26 cellular contexts compared by ENCODE assay signal in the genomic region with DNA sequence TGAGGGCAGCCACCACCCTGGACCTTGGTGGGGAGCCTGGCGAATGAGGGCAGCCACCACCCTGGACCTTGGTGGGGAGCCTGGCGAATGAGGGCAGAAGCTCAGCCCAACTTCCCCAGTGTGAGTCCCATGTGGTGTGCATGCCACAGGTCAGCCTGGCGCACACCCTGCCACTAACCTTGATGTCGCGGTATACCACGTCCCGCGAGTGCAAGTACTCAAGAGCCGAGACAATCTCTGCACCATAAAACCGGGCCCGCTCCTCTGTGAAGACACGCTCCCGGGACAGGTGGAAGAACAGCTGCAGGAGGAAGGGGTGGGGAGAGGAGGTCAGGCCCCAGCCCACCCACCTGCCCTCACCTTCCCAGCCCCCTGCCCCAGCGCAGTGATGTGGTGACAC. TPM values are rescaled to one million over a fixed set of nuclear protein-coding genes. Genes with fewer than 3 reads are reported as not detected.
DNase-seq lines count a peak whose midpoint lies in the region; ATAC-seq, FAIRE-seq and TF ChIP-seq lines count a peak whose summit lies in the region.
"Had no signal": no experiment of that assay in that cellular context is flagged by ENCODE, and none has a peak within 500 bp of the region (broad histone marks: within the 10 kb centered on the region; RNA-seq: fewer than 3 reads in every experiment).

No MANE protein-coding gene starts in this region.

- peak; percentile 26 for DNase-seq in Right ventricle myocardium superior
- DNase-seq in right atrium auricular region (ENCODE audit: low spot score) = no peak
- DNase-seq in kidney = peak; percentile 48
- DNase-seq in stimulated activated effector memory CD8-positive, alpha-beta T cell treated with anti-CD3 and anti-CD28 coated beads, Interleukin-12 subunit alpha, Interleukin-12 subunit beta, amount 100 ng/mL, for 72 hours (ENCODE audit: low spot score in 2 of 2) = no peak
- DNase-seq in stimulated activated CD4-positive, alpha-beta T cell treated with anti-CD3 and anti-CD28 coated beads, Interleukin-2, amount 100 ng/mL, for 24 hours = no peak
- no peak for DNase-seq in SKM-1 treated with dmso at 0.1 percent for 144 hours (lab: John Stamatoyannopoulos, UW; ENCODE audit: unreplicated experiment)
- DNase-seq: 8988T; ACHN; AML-193; BE2C; CD4-positive, alpha-beta T cell; CD8-positive, alpha-beta memory T cell; DMS 273 treated with DMSO at 0.1 percent for 48 hours; DMS79; EL; GDM1; GM23248; HCEC 1CT had no signal

- no peaks in the 10 kb centered on the region for H3K9me3 Mint-ChIP-seq in stimulated activated effector memory CD8-positive, alpha-beta T cell treated with anti-CD3 and anti-CD28 coated beads, Interleukin-12 subunit alpha, Interleukin-12 subunit beta, amount 100 ng/mL, for 72 hours
- H3K9me3 Mint-ChIP-seq: CD14-positive monocyte; CD4-positive, alpha-beta T cell; CD8-positive, alpha-beta memory T cell had no signal

- H3K27ac Mint-ChIP-seq in stimulated activated effector memory CD8-positive, alpha-beta T cell treated with anti-CD3 and anti-CD28 coated beads, Interleukin-12 subunit alpha, Interleukin-12 subunit beta, amount 100 ng/mL, for 72 hours = peak overlapping the region; percentile 26
- H3K27ac Mint-ChIP-seq: CD4-positive, alpha-beta T cell; CD8-positive, alpha-beta memory T cell had no signal

- H3K4me3 ChIP-seq in right atrium auricular region (no peak overlapping the region), kidney (ENCODE audit: low read length in 2 of 2) (no peak overlapping the region)
- H3K4me3 ChIP-seq: A549; BLaER1 treated with 17β-estradiol and CSF1 and Interleukin-3, amounts not matched to agents 10 nM and 100 nM; GM23248 had no signal

- no peaks in the 10 kb centered on the region for H3K9me3 ChIP-seq in right atrium auricular region
- H3K9me3 ChIP-seq in kidney (ENCODE audit: control insufficient read depth in 1 of 2, low read length in 2 of 2) = no peaks in the 10 kb centered on the region
- H3K9me3 ChIP-seq: A549; BE2C; BLaER1 treated with 17β-estradiol and CSF1 and Interleukin-3, amounts not matched to agents 10 nM and 100 nM had no signal

- H3K4me3 Mint-ChIP-seq in stimulated activated effector memory CD8-positive, alpha-beta T cell treated with anti-CD3 and anti-CD28 coated beads, Interleukin-12 subunit alpha, Interleukin-12 subunit beta, amount 100 ng/mL, for 72 hours = no peak overlapping the region
- H3K4me3 Mint-ChIP-seq: CD14-positive monocyte; CD4-positive, alpha-beta T cell; CD8-positive, alpha-beta memory T cell had no signal

- no peak for FAIRE-seq in kidney (lab: Jason Lieb, UNC)
- FAIRE-seq: A549, D721Med, GM12891, GM18507, H1 had no signal

- intact Hi-C loops in Right ventricle myocardium superior (cut with DNase I) = no loop called here
- intact Hi-C loops in kidney (cut with DNase I) = no loop called here

- H3K27ac ChIP-seq in right atrium auricular region (no peak overlapping the region), kidney (ENCODE audit: low read depth in 2 of 2, low read length in 2 of 2) (no peak overlapping the region)
- H3K27ac ChIP-seq: A549; BLaER1 treated with 17β-estradiol and CSF1 and Interleukin-3, amounts not matched to agents 10 nM and 100 nM; GM23248 had no signal

- H3K36me3 ChIP-seq in right atrium auricular region = peaks cover 69% of the 10 kb centered on the region
- peaks cover 30 to 56% of the 10 kb centered on the region in 2 donors for H3K36me3 ChIP-seq in kidney (ENCODE audit: control insufficient read depth in 1 of 2, insufficient read depth in 2 of 2, low read length in 2 of 2)

- TF ChIP-seq CTCF in right atrium auricular region (IDR thresholded peaks at IDR 0.05) = no peak
- no peak for TF ChIP-seq CTCF in kidney (IDR thresholded peaks at IDR 0.05; ENCODE audit: borderline replicate concordance, extremely low read depth, insufficient read depth)

- no peaks in the 10 kb centered on the region for H3K27me3 ChIP-seq in right atrium auricular region
- H3K27me3 ChIP-seq: BE2C; BLaER1 treated with 17β-estradiol and CSF1 and Interleukin-3, amounts not matched to agents 10 nM and 100 nM had no signal

- ATAC-seq in Right ventricle myocardium superior (ENCODE audit: poor library complexity) = no peak
- no peak for ATAC-seq in stimulated activated effector memory CD8-positive, alpha-beta T cell treated with anti-CD3 and anti-CD28 coated beads, Interleukin-12 subunit alpha, Interleukin-12 subunit beta, amount 100 ng/mL, for 72 hours
- ATAC-seq: A549 had no signal

- H3K36me3 Mint-ChIP-seq in stimulated activated effector memory CD8-positive, alpha-beta T cell treated with anti-CD3 and anti-CD28 coated beads, Interleukin-12 subunit alpha, Interleukin-12 subunit beta, amount 100 ng/mL, for 72 hours = peaks cover 84% of the 10 kb centered on the region

- peaks cover 0 to 18% of the 10 kb centered on the region in 2 donors for H3K4me1 ChIP-seq in right atrium auricular region
- peaks cover 0 to 9% of the 10 kb centered on the region in 2 donors for H3K4me1 ChIP-seq in kidney (ENCODE audit: control insufficient read depth in 1 of 2, insufficient read depth in 1 of 2, low read depth in 1 of 2, low read length in 2 of 2)
- H3K4me1 ChIP-seq: BE2C had no signal

- no peak overlapping the region for H3K9ac ChIP-seq in kidney (ENCODE audit: low read length in 2 of 2)
- H3K9ac ChIP-seq: BLaER1 treated with 17β-estradiol and CSF1 and Interleukin-3, amounts not matched to agents 10 nM and 100 nM; GM23248 had no signal

- peaks cover 4% of the 10 kb centered on the region for H3K4me1 Mint-ChIP-seq in stimulated activated effector memory CD8-positive, alpha-beta T cell treated with anti-CD3 and anti-CD28 coated beads, Interleukin-12 subunit alpha, Interleukin-12 subunit beta, amount 100 ng/mL, for 72 hours
- H3K4me1 Mint-ChIP-seq: CD14-positive monocyte had no signal

RNA-seq across cellular contexts. Expression of gene CCNP, which starts 11.3 kb away (rescaled TPM):
- total RNA-seq in Right ventricle myocardium superior (not detected), right atrium auricular region (not detected), kidney (1.2 TPM)
- polyA plus RNA-seq in kidney (ENCODE audit: insufficient read depth, low read depth, low replicate concordance) = 2.1 TPM
- total RNA-seq: GM23248 had no signal
- polyA plus RNA-seq: CD14-positive monocyte; CD8-positive, alpha-beta memory T cell had no signal

RNA-seq across cellular contexts. Expression of gene TTC9B, which starts 19.6 kb away (rescaled TPM):
- total RNA-seq in Right ventricle myocardium superior (not detected), right atrium auricular region (not detected), kidney (not detected)
- not detected for polyA plus RNA-seq in kidney (ENCODE audit: insufficient read depth, low read depth, low replicate concordance)
- total RNA-seq: CD4-positive, alpha-beta T cell; CD8-positive, alpha-beta memory T cell; GM23248; H1; H7 had no signal
- polyA plus RNA-seq: A549; CD14-positive monocyte; CD8-positive, alpha-beta memory T cell; GM23248 had no signal

RNA-seq across cellular contexts. Expression of gene MAP3K10, which starts 46.6 kb away (rescaled TPM):
- total RNA-seq in Right ventricle myocardium superior (18.1 TPM), right atrium auricular region (10 to 100 TPM; 12.3 to 13.6 TPM), kidney (17.3 TPM)
- polyA plus RNA-seq in kidney (ENCODE audit: insufficient read depth, low read depth, low replicate concordance) = 15.0 TPM

RNA-seq across cellular contexts. Expression of gene AKT2, which starts 47.4 kb away (rescaled TPM):
- total RNA-seq in Right ventricle myocardium superior (126 TPM), right atrium auricular region (10 to 100 TPM; 63.3 to 76.7 TPM), kidney (154 TPM)
- polyA plus RNA-seq in kidney (ENCODE audit: insufficient read depth, low read depth, low replicate concordance) = 75.0 TPM

Comparison
In these comparisons a context has a peak if more than half of its experiments do, and no peak if none do; other contexts are left out.
1. DNase-seq: peak in Right ventricle myocardium superior (single experiment) and kidney (single experiment); none in right atrium auricular region (single experiment), stimulated activated effector memory CD8-positive, alpha-beta T cell treated with anti-CD3 and anti-CD28 coated beads, Interleukin-12 subunit alpha, Interleukin-12 subunit beta, amount 100 ng/mL, for 72 hours (0 of 2), stimulated activated CD4-positive, alpha-beta T cell treated with anti-CD3 and anti-CD28 coated beads, Interleukin-2, amount 100 ng/mL, for 24 hours (0 of 2) and SKM-1 treated with dmso at 0.1 percent for 144 hours (single experiment).